In genomic region chr16:3717235-3718018, GRCh38 we compare ENCODE assay signal across 8 cellular contexts. TPM values are rescaled to one million over a fixed set of nuclear protein-coding genes. Genes with fewer than 3 reads are reported as not detected.
A peak's percentile ranks its signal among the peaks of the same experiment; 100 is the strongest.
DNase-seq lines count a peak whose midpoint lies in the region; ATAC-seq and TF ChIP-seq lines count a peak whose summit lies in the region.

Gene TRAP1, minus strand, starts transcription at chr16:3717524. Its CDS starts 16 bp downstream, at chr16:3717508.

- H3K27ac Mint-ChIP-seq in CD4-positive, alpha-beta T cell: peak within 1 kb of the TSS; percentile 89
- H3K27ac Mint-ChIP-seq in mesothelial cell of epicardium: peak within 1 kb of the TSS; percentile 94

- H3K4me3 Mint-ChIP-seq in CD4-positive, alpha-beta T cell: peak within 1 kb of the TSS; percentile 92
- peak within 1 kb of the TSS; percentile 88 for H3K4me3 Mint-ChIP-seq in mesothelial cell of epicardium

- H3K27ac ChIP-seq in CD4-positive, alpha-beta T cell (ENCODE audit: low read depth, low read length): peak within 1 kb of the TSS; percentile 92

- no peaks in the 10 kb centered on the region for H3K27me3 ChIP-seq in CD4-positive, alpha-beta T cell (ENCODE audit: control insufficient read depth, insufficient read depth, low read length)

- POLR2A ChIA-PET in CD4-positive, alpha-beta T cell (lab: Charles Lee): interaction anchor here (0.7 to 1.8 kb wide), 16 partner anchors 13 to 1935 kb away, joined by 3 to 12 read pairs (median 3); partner anchors contain the start of genes CREBBP, NAA60, NUBP2 and SPSB3

- intact Hi-C loops in CD4-positive, alpha-beta T cell (cut with DNase I, micrococcal nuclease): loop anchor here in 1 of 2 experiments (1.0 to 10.0 kb wide), 4 partner anchors 27 to 537 kb away; partner anchors contain the start of genes CREBBP and SLX4

- ATAC-seq in CD4-positive, alpha-beta T cell (ENCODE audit: poor library complexity): peak; percentile 98
- peak; percentile 69 for ATAC-seq in GM19438 (IDR thresholded peaks at IDR 0.05; ENCODE audit: low read depth, unreplicated experiment)

- peak; percentile 83 to 95 (median 90) for DNase-seq in CD4-positive, alpha-beta T cell
- DNase-seq in HK-2 (ENCODE audit: unreplicated experiment) (peak; percentile 83), NOMO-1 treated with dmso at 0.1 percent for 144 hours (lab: John Stamatoyannopoulos, UW; ENCODE audit: unreplicated experiment) (peak; percentile 71), mesothelial cell of epicardium (ENCODE audit: low spot score in 2 of 2, unreplicated experiment in 2 of 2) (peak; percentile 87 to 93)
- DNase-seq in activated CD8-positive, alpha-beta memory T cell treated with anti-CD3 and anti-CD28 coated beads, Interleukin-2, amount 50 U/mL, for 24 hours (ENCODE audit: extremely low read depth): peak; percentile 67
- peak; percentile 96 for DNase-seq in stimulated activated CD8-positive, alpha-beta memory T cell treated with anti-CD3 and anti-CD28 coated beads, Interleukin-15, amount 100 ng/mL, for 24 hours (ENCODE audit: low read depth)

- TF ChIP-seq CTCF in CD4-positive, alpha-beta T cell (IDR thresholded peaks at IDR 0.05): no peak
- TF ChIP-seq CTCF in mesothelial cell of epicardium (IDR thresholded peaks at IDR 0.05; ENCODE audit: unreplicated experiment): no peak

- H3K4me1 Mint-ChIP-seq in CD4-positive, alpha-beta T cell (ENCODE audit: low read depth): peaks cover 31% of the 10 kb centered on the region
- H3K4me1 Mint-ChIP-seq in mesothelial cell of epicardium: peaks cover 18% of the 10 kb centered on the region

- in situ Hi-C loops in endometrial microvascular endothelial cells (cut with HindIII; ENCODE audit: inconsistent ontology term, low pct_unique_long_range_greater_than_20kb, low sequenced_read_pairs): no loop called here

- no peaks in the 10 kb centered on the region for H3K9me3 Mint-ChIP-seq in CD4-positive, alpha-beta T cell
- no peaks in the 10 kb centered on the region for H3K9me3 Mint-ChIP-seq in mesothelial cell of epicardium

- no peaks in the 10 kb centered on the region for H3K27me3 Mint-ChIP-seq in CD4-positive, alpha-beta T cell
- H3K27me3 Mint-ChIP-seq in mesothelial cell of epicardium (ENCODE audit: low read depth): no peaks in the 10 kb centered on the region

- peaks cover 14% of the 10 kb centered on the region for H3K36me3 Mint-ChIP-seq in CD4-positive, alpha-beta T cell (ENCODE audit: low read depth)
- peaks cover 2% of the 10 kb centered on the region for H3K36me3 Mint-ChIP-seq in mesothelial cell of epicardium

- CTCF ChIA-PET in CD4-positive, alpha-beta T cell (lab: Charles Lee): no interaction called here

- no peaks in the 10 kb centered on the region for H3K9me3 ChIP-seq in CD4-positive, alpha-beta T cell (ENCODE audit: control insufficient read depth, low read length)

RNA-seq across cellular contexts. Expression of gene TRAP1, which starts in this region (rescaled TPM):
- 10 to 100 TPM; 68.0 to 75.9 TPM for total RNA-seq in CD4-positive, alpha-beta T cell
- total RNA-seq in endometrial microvascular endothelial cells (ENCODE audit: inconsistent ontology term): 159 TPM
- total RNA-seq in mesothelial cell of epicardium: 141 to 149 TPM (median 142 TPM) in 3 replicates

Comparison
In these comparisons a context has a peak if more than half of its experiments do, and no peak if none do; other contexts are left out.
1. Peak in every context shown above with its lines: DNase-seq, ATAC-seq and H3K27ac ChIP-seq.